ENCODE assay signal across 37 cellular contexts in the genomic region with DNA sequence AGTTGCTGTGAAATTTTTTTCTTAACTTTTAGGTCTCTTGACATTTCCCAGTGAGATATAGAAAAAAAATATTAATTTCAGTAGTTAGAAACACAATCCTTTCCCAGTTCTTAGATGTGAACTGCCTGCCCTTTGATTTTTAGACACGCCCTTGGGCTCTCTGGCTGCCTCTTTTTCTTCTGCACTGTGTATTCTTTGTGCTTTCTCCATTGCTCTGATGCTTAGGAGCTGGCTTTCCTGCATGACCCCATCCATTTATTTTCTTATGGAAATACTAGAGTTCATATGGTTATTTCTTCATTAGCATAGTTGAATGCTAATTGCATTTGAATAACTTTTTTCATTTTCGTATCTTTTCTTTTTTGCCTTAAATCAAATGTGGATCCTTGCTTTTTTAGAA.
"Had no signal": no experiment of that assay in that cellular context is flagged by ENCODE, and none has a peak within 500 bp of the region (broad histone marks: within the 10 kb centered on the region; RNA-seq: fewer than 3 reads in every experiment).

No MANE protein-coding gene starts in this region.

- H3K9me3 ChIP-seq: ascending aorta had no signal

- H3K36me3 ChIP-seq: ascending aorta, cardiac muscle cell had no signal

- H3K4me3 Mint-ChIP-seq: activated CD4-positive, alpha-beta memory T cell treated with anti-CD3 and anti-CD28 coated beads, Interleukin-2, amount 10 ng/mL, durations not matched to agents 7 days and 5 days; activated CD4-positive, alpha-beta T cell treated with anti-CD3 and anti-CD28 coated beads for 36 hours; activated CD4-positive, alpha-beta T cell treated with anti-CD3 and anti-CD28 coated beads, Interleukin-2, amount 10 ng/mL, durations not matched to agents 7 days and 5 days; activated CD8-positive, alpha-beta memory T cell treated with anti-CD3 and anti-CD28 coated beads, Interleukin-2, amount 10 ng/mL, durations not matched to agents 7 days and 5 days; activated CD8-positive, alpha-beta T cell treated with anti-CD3 and anti-CD28 coated beads, Interleukin-2, amount 10 ng/mL, durations not matched to agents 7 days and 5 days; activated naive CD4-positive, alpha-beta T cell treated with anti-CD3 and anti-CD28 coated beads, Interleukin-2, amount 10 ng/mL, durations not matched to agents 7 days and 5 days; activated naive CD4-positive, alpha-beta T cell treated with anti-CD3 and anti-CD28 coated beads, Interleukin-2, amount 50 U/mL, for 24 hours; activated naive CD8-positive, alpha-beta T cell; activated naive CD8-positive, alpha-beta T cell treated with anti-CD3 and anti-CD28 coated beads, Interleukin-2, amount 10 ng/mL, durations not matched to agents 7 days and 5 days; activated naive CD8-positive, alpha-beta T cell treated with anti-CD3 and anti-CD28 coated beads, Interleukin-2, amount 50 U/mL, for 24 hours; activated T-cell treated with anti-CD3 and anti-CD28 coated beads, Interleukin-2, amount 50 U/mL, for 24 hours; brain; central memory CD8-positive, alpha-beta T cell; T-helper 1 cell treated with Interleukin-12 subunit alpha and Interleukin-12 subunit beta and Interleukin-4 antibody, amounts not matched to agents 30 μg/mL and 1 μg/mL, for 36 hours; T-helper 2 cell treated with Interferon-gamma antibody and Interleukin-4, amounts not matched to agents 5 μg/mL and 100 μg/mL, for 36 hours had no signal

- H3K4me1 Mint-ChIP-seq: activated CD4-positive, alpha-beta memory T cell treated with anti-CD3 and anti-CD28 coated beads, Interleukin-2, amount 10 ng/mL, durations not matched to agents 7 days and 5 days; activated CD4-positive, alpha-beta T cell treated with anti-CD3 and anti-CD28 coated beads for 36 hours; activated CD4-positive, alpha-beta T cell treated with anti-CD3 and anti-CD28 coated beads, Interleukin-2, amount 10 ng/mL, durations not matched to agents 7 days and 5 days; activated CD8-positive, alpha-beta memory T cell treated with anti-CD3 and anti-CD28 coated beads, Interleukin-2, amount 10 ng/mL, durations not matched to agents 7 days and 5 days; activated naive CD4-positive, alpha-beta T cell treated with anti-CD3 and anti-CD28 coated beads, Interleukin-2, amount 10 ng/mL, durations not matched to agents 7 days and 5 days; activated naive CD4-positive, alpha-beta T cell treated with anti-CD3 and anti-CD28 coated beads, Interleukin-2, amount 50 U/mL, for 24 hours; activated naive CD8-positive, alpha-beta T cell treated with anti-CD3 and anti-CD28 coated beads, Interleukin-2, amount 10 ng/mL, durations not matched to agents 7 days and 5 days; activated naive CD8-positive, alpha-beta T cell treated with anti-CD3 and anti-CD28 coated beads, Interleukin-2, amount 50 U/mL, for 24 hours; central memory CD8-positive, alpha-beta T cell had no signal

- H3K27me3 Mint-ChIP-seq: activated CD4-positive, alpha-beta memory T cell treated with anti-CD3 and anti-CD28 coated beads, Interleukin-2, amount 10 ng/mL, durations not matched to agents 7 days and 5 days; activated CD4-positive, alpha-beta T cell treated with anti-CD3 and anti-CD28 coated beads for 36 hours; activated CD4-positive, alpha-beta T cell treated with anti-CD3 and anti-CD28 coated beads, Interleukin-2, amount 10 ng/mL, durations not matched to agents 7 days and 5 days; activated CD8-positive, alpha-beta memory T cell treated with anti-CD3 and anti-CD28 coated beads, Interleukin-2, amount 10 ng/mL, durations not matched to agents 7 days and 5 days; activated naive CD4-positive, alpha-beta T cell treated with anti-CD3 and anti-CD28 coated beads, Interleukin-2, amount 10 ng/mL, durations not matched to agents 7 days and 5 days; activated naive CD4-positive, alpha-beta T cell treated with anti-CD3 and anti-CD28 coated beads, Interleukin-2, amount 50 U/mL, for 24 hours; activated naive CD8-positive, alpha-beta T cell treated with anti-CD3 and anti-CD28 coated beads, Interleukin-2, amount 10 ng/mL, durations not matched to agents 7 days and 5 days; activated naive CD8-positive, alpha-beta T cell treated with anti-CD3 and anti-CD28 coated beads, Interleukin-2, amount 50 U/mL, for 24 hours; activated T-cell treated with anti-CD3 and anti-CD28 coated beads, Interleukin-2, amount 50 U/mL, for 24 hours; brain; central memory CD8-positive, alpha-beta T cell had no signal

- H3K4me1 ChIP-seq: ascending aorta had no signal

- H3K36me3 Mint-ChIP-seq: activated CD8-positive, alpha-beta memory T cell treated with anti-CD3 and anti-CD28 coated beads, Interleukin-2, amount 10 ng/mL, durations not matched to agents 7 days and 5 days; activated naive CD4-positive, alpha-beta T cell treated with anti-CD3 and anti-CD28 coated beads, Interleukin-2, amount 10 ng/mL, durations not matched to agents 7 days and 5 days; activated naive CD4-positive, alpha-beta T cell treated with anti-CD3 and anti-CD28 coated beads, Interleukin-2, amount 50 U/mL, for 24 hours; activated naive CD8-positive, alpha-beta T cell; activated naive CD8-positive, alpha-beta T cell treated with anti-CD3 and anti-CD28 coated beads, Interleukin-2, amount 10 ng/mL, durations not matched to agents 7 days and 5 days; brain had no signal

- H3K27me3 ChIP-seq: ascending aorta, cardiac muscle cell had no signal

- H3K9me3 Mint-ChIP-seq: activated CD4-positive, alpha-beta memory T cell treated with anti-CD3 and anti-CD28 coated beads, Interleukin-2, amount 10 ng/mL, durations not matched to agents 7 days and 5 days; activated CD4-positive, alpha-beta T cell treated with anti-CD3 and anti-CD28 coated beads, Interleukin-2, amount 10 ng/mL, durations not matched to agents 7 days and 5 days; activated naive CD4-positive, alpha-beta T cell treated with anti-CD3 and anti-CD28 coated beads, Interleukin-2, amount 10 ng/mL, durations not matched to agents 7 days and 5 days; activated naive CD4-positive, alpha-beta T cell treated with anti-CD3 and anti-CD28 coated beads, Interleukin-2, amount 50 U/mL, for 24 hours; activated naive CD8-positive, alpha-beta T cell treated with anti-CD3 and anti-CD28 coated beads, Interleukin-2, amount 10 ng/mL, durations not matched to agents 7 days and 5 days; activated T-cell treated with anti-CD3 and anti-CD28 coated beads, Interleukin-2, amount 50 U/mL, for 24 hours; activated T-helper 2 cell treated with anti-CD3 and anti-CD28 coated beads, Interferon-gamma antibody, Interleukin-2, Interleukin-4, amounts not matched to agents 10 μg/mL and 5 μg/mL and 100 μg/mL, durations not matched to agents 14 hours and 24 hours and 36 hours; T-helper 1 cell treated with Interleukin-12 subunit alpha and Interleukin-12 subunit beta and Interleukin-4 antibody, amounts not matched to agents 30 μg/mL and 1 μg/mL, for 36 hours; T-helper 2 cell treated with Interferon-gamma antibody and Interleukin-4, amounts not matched to agents 5 μg/mL and 100 μg/mL, for 36 hours had no signal

- H3K27ac ChIP-seq: ascending aorta, cardiac muscle cell, VCaP had no signal

- H3K4me3 ChIP-seq: ascending aorta, cardiac muscle cell had no signal

- FAIRE-seq: bronchial epithelial cell, TTC549 had no signal

- H3K27ac Mint-ChIP-seq: activated CD4-positive, alpha-beta memory T cell treated with anti-CD3 and anti-CD28 coated beads, Interleukin-2, amount 10 ng/mL, durations not matched to agents 7 days and 5 days; activated CD4-positive, alpha-beta T cell treated with anti-CD3 and anti-CD28 coated beads for 36 hours; activated CD4-positive, alpha-beta T cell treated with anti-CD3 and anti-CD28 coated beads, Interleukin-2, amount 10 ng/mL, durations not matched to agents 7 days and 5 days; activated CD8-positive, alpha-beta memory T cell treated with anti-CD3 and anti-CD28 coated beads, Interleukin-2, amount 10 ng/mL, durations not matched to agents 7 days and 5 days; activated CD8-positive, alpha-beta T cell treated with anti-CD3 and anti-CD28 coated beads, Interleukin-2, amount 10 ng/mL, durations not matched to agents 7 days and 5 days; activated naive CD4-positive, alpha-beta T cell treated with anti-CD3 and anti-CD28 coated beads, Interleukin-2, amount 10 ng/mL, durations not matched to agents 7 days and 5 days; activated naive CD4-positive, alpha-beta T cell treated with anti-CD3 and anti-CD28 coated beads, Interleukin-2, amount 50 U/mL, for 24 hours; activated naive CD8-positive, alpha-beta T cell; activated naive CD8-positive, alpha-beta T cell treated with anti-CD3 and anti-CD28 coated beads, Interleukin-2, amount 10 ng/mL, durations not matched to agents 7 days and 5 days; activated naive CD8-positive, alpha-beta T cell treated with anti-CD3 and anti-CD28 coated beads, Interleukin-2, amount 50 U/mL, for 24 hours; activated T-cell treated with anti-CD3 and anti-CD28 coated beads, Interleukin-2, amount 50 U/mL, for 24 hours; activated T-helper 2 cell treated with anti-CD3 and anti-CD28 coated beads, Interferon-gamma antibody, Interleukin-2, Interleukin-4, amounts not matched to agents 10 μg/mL and 5 μg/mL and 100 μg/mL, durations not matched to agents 14 hours and 24 hours and 36 hours; T-helper 1 cell treated with Interleukin-12 subunit alpha and Interleukin-12 subunit beta and Interleukin-4 antibody, amounts not matched to agents 30 μg/mL and 1 μg/mL, for 36 hours; T-helper 2 cell treated with Interferon-gamma antibody and Interleukin-4, amounts not matched to agents 5 μg/mL and 100 μg/mL, for 36 hours had no signal

- DNase-seq: activated CD4-positive, alpha-beta memory T cell treated with anti-CD3 and anti-CD28 coated beads, Interleukin-2, amount 10 ng/mL, durations not matched to agents 7 days and 5 days; activated CD4-positive, alpha-beta T cell treated with anti-CD3 and anti-CD28 coated beads for 1 hour; activated CD4-positive, alpha-beta T cell treated with anti-CD3 and anti-CD28 coated beads for 36 hours; activated CD4-positive, alpha-beta T cell treated with anti-CD3 and anti-CD28 coated beads for 48 hours; activated CD4-positive, alpha-beta T cell treated with anti-CD3 and anti-CD28 coated beads, Interleukin-2, amount 10 ng/mL, durations not matched to agents 7 days and 5 days; activated CD4-positive, alpha-beta T cell treated with anti-CD3 and anti-CD28 coated beads, Interleukin-2, amount 50 U/mL, for 48 hours; activated CD4-positive, CD25-positive, alpha-beta regulatory T cell; activated CD8-positive, alpha-beta memory T cell treated with anti-CD3 and anti-CD28 coated beads for 24 hours; activated CD8-positive, alpha-beta memory T cell treated with anti-CD3 and anti-CD28 coated beads, Interleukin-2, amount 10 ng/mL, durations not matched to agents 7 days and 5 days; activated CD8-positive, alpha-beta memory T cell treated with anti-CD3 and anti-CD28 coated beads, Interleukin-2, amount 50 U/mL, for 48 hours; activated CD8-positive, alpha-beta T cell treated with anti-CD3 and anti-CD28 coated beads, Interleukin-2, amount 10 ng/mL, durations not matched to agents 7 days and 5 days; activated effector memory CD4-positive, alpha-beta T cell treated with Interleukin-2 at 50 U/mL for 16 hours; activated gamma-delta T cell; activated naive CD4-positive, alpha-beta T cell treated with anti-CD3 and anti-CD28 coated beads, Interleukin-2, amount 10 ng/mL, durations not matched to agents 7 days and 5 days; activated naive CD4-positive, alpha-beta T cell treated with Interleukin-2 at 50 U/mL for 16 hours; activated naive CD8-positive, alpha-beta T cell treated with anti-CD3 and anti-CD28 coated beads, Interleukin-2, amount 10 ng/mL, durations not matched to agents 7 days and 5 days; activated naive CD8-positive, alpha-beta T cell treated with anti-CD3 and anti-CD28 coated beads, Interleukin-2, amount 50 U/mL, for 24 hours; activated T-cell treated with anti-CD3 and anti-CD28 coated beads, Interleukin-2, amount 50 U/mL, for 24 hours; activated T-cell treated with anti-CD3 and anti-CD28 coated beads, Interleukin-2, amount 50 U/mL, for 48 hours; amygdala; anterior cingulate cortex; caudate nucleus; cerebellar nuclear complex; T-helper 2 cell; T-helper 9 cell had no signal
